1 cellular context compared by ENCODE assay signal in the genomic region with DNA sequence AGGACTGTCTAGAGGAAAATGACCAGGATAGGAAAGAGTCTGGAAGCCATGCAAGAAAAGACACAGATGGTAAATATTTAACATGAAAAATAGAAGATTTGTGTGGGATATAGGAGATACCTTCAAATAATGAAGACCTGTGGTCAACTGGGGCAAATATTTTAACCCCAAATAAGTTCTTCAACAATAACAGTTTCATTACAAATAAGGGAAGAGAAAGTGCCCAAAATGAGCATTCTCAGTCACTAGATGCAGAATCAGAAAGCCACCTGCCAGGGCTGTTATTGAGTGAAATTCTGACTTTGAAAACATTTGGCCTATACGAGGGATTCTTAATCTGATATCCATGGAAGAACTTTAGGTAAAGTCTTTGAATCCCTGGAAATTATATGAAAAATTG.
TF ChIP-seq lines count a peak whose summit lies in the region.

No MANE protein-coding gene starts in this region.

TF ChIP-seq in GM12878, 131 proteins besides CTCF, POLR2A, EP300 and RAD21 (continued from another document and continues in another):
- TF ChIP-seq, protein P1, sequence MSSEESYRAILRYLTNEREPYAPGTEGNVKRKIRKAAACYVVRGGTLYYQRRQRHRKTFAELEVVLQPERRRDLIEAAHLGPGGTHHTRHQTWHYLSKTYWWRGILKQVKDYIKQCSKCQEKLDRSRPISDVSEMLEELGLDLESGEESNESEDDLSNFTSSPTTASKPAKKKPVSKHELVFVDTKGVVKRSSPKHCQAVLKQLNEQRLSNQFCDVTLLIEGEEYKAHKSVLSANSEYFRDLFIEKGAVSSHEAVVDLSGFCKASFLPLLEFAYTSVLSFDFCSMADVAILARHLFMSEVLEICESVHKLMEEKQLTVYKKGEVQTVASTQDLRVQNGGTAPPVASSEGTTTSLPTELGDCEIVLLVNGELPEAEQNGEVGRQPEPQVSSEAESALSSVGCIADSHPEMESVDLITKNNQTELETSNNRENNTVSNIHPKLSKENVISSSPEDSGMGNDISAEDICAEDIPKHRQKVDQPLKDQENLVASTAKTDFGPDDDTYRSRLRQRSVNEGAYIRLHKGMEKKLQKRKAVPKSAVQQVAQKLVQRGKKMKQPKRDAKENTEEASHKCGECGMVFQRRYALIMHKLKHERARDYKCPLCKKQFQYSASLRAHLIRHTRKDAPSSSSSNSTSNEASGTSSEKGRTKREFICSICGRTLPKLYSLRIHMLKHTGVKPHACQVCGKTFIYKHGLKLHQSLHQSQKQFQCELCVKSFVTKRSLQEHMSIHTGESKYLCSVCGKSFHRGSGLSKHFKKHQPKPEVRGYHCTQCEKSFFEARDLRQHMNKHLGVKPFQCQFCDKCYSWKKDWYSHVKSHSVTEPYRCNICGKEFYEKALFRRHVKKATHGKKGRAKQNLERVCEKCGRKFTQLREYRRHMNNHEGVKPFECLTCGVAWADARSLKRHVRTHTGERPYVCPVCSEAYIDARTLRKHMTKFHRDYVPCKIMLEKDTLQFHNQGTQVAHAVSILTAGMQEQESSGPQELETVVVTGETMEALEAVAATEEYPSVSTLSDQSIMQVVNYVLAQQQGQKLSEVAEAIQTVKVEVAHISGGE (CRISPR knock-in tag; IDR thresholded peaks at IDR 0.05): no peak
- TF ChIP-seq YBX1 (IDR thresholded peaks at IDR 0.05) (no peak), ZNF207 (IDR thresholded peaks at IDR 0.05; ENCODE audit: borderline replicate concordance) (no peak), IKZF2 (IDR thresholded peaks at IDR 0.05) (peak; percentile 90), NFYA (IDR thresholded peaks at IDR 0.05; ENCODE audit: borderline replicate concordance, low read depth, low read length) (no peak), FOS (IDR thresholded peaks at IDR 0.05; ENCODE audit: borderline replicate concordance, extremely low read depth, insufficient read length) (no peak), LARP7 (IDR thresholded peaks at IDR 0.05) (no peak), SMARCA5 (IDR thresholded peaks at IDR 0.05) (0 out of 2 replicates have a peak, but pooled peaks have one; percentile 3), MXI1 (IDR thresholded peaks at IDR 0.05; ENCODE audit: low read depth, low read length) (no peak), SPI1 (IDR thresholded peaks at IDR 0.05; ENCODE audit: borderline replicate concordance, insufficient read depth, low read depth, low read length) (peak; percentile 89), NBN (IDR thresholded peaks at IDR 0.05) (no peak), BCL11A (IDR thresholded peaks at IDR 0.05; ENCODE audit: low read depth, low read length) (peak; percentile 85), BACH1 (IDR thresholded peaks at IDR 0.05; ENCODE audit: borderline replicate concordance) (peak; percentile 68; the same call in 1 of the 2 replicates), CHD1 (IDR thresholded peaks at IDR 0.05; ENCODE audit: low read depth, low read length) (no peak), SUZ12 (IDR thresholded peaks at IDR 0.05; ENCODE audit: unreplicated experiment) (no peak), CBX5 (IDR thresholded peaks at IDR 0.05; ENCODE audit: low read depth) (peak; percentile 74; the same call in 1 of the 2 replicates), NR2C2 (IDR thresholded peaks at IDR 0.05; ENCODE audit: borderline replicate concordance, control insufficient read depth, insufficient read length, low read depth) (no peak), NR2F1 (conservative IDR thresholded peaks at IDR 0.05) (peak; percentile 91), ZNF622 (IDR thresholded peaks at IDR 0.05) (no peak), HDAC2 (IDR thresholded peaks at IDR 0.05) (no peak), MEF2B (IDR thresholded peaks at IDR 0.05; ENCODE audit: partially characterized antibody, poor library complexity, severe bottlenecking) (peak; percentile 78), TAF1 (IDR thresholded peaks at IDR 0.05; ENCODE audit: borderline replicate concordance, low read depth, low read length) (no peak), RBBP5 (conservative IDR thresholded peaks at IDR 0.05) (no peak), MTA3 (IDR thresholded peaks at IDR 0.05; ENCODE audit: borderline replicate concordance, low read length) (peak; percentile 86; the same call in 1 of the 2 replicates)
- TF ChIP-seq, protein P2, sequence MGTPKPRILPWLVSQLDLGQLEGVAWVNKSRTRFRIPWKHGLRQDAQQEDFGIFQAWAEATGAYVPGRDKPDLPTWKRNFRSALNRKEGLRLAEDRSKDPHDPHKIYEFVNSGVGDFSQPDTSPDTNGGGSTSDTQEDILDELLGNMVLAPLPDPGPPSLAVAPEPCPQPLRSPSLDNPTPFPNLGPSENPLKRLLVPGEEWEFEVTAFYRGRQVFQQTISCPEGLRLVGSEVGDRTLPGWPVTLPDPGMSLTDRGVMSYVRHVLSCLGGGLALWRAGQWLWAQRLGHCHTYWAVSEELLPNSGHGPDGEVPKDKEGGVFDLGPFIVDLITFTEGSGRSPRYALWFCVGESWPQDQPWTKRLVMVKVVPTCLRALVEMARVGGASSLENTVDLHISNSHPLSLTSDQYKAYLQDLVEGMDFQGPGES (IDR thresholded peaks at IDR 0.05): no peak
- TF ChIP-seq, protein P3, sequence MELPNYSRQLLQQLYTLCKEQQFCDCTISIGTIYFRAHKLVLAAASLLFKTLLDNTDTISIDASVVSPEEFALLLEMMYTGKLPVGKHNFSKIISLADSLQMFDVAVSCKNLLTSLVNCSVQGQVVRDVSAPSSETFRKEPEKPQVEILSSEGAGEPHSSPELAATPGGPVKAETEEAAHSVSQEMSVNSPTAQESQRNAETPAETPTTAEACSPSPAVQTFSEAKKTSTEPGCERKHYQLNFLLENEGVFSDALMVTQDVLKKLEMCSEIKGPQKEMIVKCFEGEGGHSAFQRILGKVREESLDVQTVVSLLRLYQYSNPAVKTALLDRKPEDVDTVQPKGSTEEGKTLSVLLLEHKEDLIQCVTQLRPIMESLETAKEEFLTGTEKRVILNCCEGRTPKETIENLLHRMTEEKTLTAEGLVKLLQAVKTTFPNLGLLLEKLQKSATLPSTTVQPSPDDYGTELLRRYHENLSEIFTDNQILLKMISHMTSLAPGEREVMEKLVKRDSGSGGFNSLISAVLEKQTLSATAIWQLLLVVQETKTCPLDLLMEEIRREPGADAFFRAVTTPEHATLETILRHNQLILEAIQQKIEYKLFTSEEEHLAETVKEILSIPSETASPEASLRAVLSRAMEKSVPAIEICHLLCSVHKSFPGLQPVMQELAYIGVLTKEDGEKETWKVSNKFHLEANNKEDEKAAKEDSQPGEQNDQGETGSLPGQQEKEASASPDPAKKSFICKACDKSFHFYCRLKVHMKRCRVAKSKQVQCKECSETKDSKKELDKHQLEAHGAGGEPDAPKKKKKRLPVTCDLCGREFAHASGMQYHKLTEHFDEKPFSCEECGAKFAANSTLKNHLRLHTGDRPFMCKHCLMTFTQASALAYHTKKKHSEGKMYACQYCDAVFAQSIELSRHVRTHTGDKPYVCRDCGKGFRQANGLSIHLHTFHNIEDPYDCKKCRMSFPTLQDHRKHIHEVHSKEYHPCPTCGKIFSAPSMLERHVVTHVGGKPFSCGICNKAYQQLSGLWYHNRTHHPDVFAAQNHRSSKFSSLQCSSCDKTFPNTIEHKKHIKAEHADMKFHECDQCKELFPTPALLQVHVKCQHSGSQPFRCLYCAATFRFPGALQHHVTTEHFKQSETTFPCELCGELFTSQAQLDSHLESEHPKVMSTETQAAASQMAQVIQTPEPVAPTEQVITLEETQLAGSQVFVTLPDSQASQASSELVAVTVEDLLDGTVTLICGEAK (IDR thresholded peaks at IDR 0.05; ENCODE audit: borderline replicate concordance): no peak
- TF ChIP-seq, protein P4, sequence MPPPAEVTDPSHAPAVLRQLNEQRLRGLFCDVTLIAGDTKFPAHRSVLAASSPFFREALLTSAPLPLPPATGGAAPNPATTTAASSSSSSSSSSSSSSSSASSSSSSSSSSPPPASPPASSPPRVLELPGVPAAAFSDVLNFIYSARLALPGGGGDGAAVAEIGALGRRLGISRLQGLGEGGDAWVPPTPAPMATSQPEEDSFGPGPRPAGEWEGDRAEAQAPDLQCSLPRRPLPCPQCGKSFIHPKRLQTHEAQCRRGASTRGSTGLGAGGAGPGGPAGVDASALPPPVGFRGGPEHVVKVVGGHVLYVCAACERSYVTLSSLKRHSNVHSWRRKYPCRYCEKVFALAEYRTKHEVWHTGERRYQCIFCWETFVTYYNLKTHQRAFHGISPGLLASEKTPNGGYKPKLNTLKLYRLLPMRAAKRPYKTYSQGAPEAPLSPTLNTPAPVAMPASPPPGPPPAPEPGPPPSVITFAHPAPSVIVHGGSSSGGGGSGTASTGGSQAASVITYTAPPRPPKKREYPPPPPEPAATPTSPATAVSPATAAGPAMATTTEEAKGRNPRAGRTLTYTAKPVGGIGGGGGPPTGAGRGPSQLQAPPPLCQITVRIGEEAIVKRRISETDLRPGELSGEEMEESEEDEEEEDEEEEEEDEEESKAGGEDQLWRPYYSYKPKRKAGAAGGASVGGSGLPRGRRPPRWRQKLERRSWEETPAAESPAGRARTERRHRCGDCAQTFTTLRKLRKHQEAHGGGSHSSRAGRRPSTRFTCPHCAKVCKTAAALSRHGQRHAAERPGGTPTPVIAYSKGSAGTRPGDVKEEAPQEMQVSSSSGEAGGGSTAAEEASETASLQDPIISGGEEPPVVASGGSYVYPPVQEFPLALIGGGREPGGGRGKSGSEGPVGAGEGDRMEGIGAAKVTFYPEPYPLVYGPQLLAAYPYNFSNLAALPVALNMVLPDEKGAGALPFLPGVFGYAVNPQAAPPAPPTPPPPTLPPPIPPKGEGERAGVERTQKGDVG (CRISPR knock-in tag; IDR thresholded peaks at IDR 0.05): no peak
- TF ChIP-seq, protein P5, sequence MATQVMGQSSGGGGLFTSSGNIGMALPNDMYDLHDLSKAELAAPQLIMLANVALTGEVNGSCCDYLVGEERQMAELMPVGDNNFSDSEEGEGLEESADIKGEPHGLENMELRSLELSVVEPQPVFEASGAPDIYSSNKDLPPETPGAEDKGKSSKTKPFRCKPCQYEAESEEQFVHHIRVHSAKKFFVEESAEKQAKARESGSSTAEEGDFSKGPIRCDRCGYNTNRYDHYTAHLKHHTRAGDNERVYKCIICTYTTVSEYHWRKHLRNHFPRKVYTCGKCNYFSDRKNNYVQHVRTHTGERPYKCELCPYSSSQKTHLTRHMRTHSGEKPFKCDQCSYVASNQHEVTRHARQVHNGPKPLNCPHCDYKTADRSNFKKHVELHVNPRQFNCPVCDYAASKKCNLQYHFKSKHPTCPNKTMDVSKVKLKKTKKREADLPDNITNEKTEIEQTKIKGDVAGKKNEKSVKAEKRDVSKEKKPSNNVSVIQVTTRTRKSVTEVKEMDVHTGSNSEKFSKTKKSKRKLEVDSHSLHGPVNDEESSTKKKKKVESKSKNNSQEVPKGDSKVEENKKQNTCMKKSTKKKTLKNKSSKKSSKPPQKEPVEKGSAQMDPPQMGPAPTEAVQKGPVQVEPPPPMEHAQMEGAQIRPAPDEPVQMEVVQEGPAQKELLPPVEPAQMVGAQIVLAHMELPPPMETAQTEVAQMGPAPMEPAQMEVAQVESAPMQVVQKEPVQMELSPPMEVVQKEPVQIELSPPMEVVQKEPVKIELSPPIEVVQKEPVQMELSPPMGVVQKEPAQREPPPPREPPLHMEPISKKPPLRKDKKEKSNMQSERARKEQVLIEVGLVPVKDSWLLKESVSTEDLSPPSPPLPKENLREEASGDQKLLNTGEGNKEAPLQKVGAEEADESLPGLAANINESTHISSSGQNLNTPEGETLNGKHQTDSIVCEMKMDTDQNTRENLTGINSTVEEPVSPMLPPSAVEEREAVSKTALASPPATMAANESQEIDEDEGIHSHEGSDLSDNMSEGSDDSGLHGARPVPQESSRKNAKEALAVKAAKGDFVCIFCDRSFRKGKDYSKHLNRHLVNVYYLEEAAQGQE (IDR thresholded peaks at IDR 0.05; ENCODE audit: low read depth, low read length): no peak
- TF ChIP-seq, protein P6, sequence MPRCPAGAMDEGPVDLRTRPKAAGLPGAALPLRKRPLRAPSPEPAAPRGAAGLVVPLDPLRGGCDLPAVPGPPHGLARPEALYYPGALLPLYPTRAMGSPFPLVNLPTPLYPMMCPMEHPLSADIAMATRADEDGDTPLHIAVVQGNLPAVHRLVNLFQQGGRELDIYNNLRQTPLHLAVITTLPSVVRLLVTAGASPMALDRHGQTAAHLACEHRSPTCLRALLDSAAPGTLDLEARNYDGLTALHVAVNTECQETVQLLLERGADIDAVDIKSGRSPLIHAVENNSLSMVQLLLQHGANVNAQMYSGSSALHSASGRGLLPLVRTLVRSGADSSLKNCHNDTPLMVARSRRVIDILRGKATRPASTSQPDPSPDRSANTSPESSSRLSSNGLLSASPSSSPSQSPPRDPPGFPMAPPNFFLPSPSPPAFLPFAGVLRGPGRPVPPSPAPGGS (IDR thresholded peaks at IDR 0.05; ENCODE audit: borderline replicate concordance, insufficient read depth, low read depth, low read length, poor library complexity, severe bottlenecking): peak; percentile 40
- TF ChIP-seq, protein P7, sequence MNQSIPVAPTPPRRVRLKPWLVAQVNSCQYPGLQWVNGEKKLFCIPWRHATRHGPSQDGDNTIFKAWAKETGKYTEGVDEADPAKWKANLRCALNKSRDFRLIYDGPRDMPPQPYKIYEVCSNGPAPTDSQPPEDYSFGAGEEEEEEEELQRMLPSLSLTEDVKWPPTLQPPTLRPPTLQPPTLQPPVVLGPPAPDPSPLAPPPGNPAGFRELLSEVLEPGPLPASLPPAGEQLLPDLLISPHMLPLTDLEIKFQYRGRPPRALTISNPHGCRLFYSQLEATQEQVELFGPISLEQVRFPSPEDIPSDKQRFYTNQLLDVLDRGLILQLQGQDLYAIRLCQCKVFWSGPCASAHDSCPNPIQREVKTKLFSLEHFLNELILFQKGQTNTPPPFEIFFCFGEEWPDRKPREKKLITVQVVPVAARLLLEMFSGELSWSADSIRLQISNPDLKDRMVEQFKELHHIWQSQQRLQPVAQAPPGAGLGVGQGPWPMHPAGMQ (IDR thresholded peaks at IDR 0.05; ENCODE audit: borderline replicate concordance): no peak
- TF ChIP-seq, protein P8, sequence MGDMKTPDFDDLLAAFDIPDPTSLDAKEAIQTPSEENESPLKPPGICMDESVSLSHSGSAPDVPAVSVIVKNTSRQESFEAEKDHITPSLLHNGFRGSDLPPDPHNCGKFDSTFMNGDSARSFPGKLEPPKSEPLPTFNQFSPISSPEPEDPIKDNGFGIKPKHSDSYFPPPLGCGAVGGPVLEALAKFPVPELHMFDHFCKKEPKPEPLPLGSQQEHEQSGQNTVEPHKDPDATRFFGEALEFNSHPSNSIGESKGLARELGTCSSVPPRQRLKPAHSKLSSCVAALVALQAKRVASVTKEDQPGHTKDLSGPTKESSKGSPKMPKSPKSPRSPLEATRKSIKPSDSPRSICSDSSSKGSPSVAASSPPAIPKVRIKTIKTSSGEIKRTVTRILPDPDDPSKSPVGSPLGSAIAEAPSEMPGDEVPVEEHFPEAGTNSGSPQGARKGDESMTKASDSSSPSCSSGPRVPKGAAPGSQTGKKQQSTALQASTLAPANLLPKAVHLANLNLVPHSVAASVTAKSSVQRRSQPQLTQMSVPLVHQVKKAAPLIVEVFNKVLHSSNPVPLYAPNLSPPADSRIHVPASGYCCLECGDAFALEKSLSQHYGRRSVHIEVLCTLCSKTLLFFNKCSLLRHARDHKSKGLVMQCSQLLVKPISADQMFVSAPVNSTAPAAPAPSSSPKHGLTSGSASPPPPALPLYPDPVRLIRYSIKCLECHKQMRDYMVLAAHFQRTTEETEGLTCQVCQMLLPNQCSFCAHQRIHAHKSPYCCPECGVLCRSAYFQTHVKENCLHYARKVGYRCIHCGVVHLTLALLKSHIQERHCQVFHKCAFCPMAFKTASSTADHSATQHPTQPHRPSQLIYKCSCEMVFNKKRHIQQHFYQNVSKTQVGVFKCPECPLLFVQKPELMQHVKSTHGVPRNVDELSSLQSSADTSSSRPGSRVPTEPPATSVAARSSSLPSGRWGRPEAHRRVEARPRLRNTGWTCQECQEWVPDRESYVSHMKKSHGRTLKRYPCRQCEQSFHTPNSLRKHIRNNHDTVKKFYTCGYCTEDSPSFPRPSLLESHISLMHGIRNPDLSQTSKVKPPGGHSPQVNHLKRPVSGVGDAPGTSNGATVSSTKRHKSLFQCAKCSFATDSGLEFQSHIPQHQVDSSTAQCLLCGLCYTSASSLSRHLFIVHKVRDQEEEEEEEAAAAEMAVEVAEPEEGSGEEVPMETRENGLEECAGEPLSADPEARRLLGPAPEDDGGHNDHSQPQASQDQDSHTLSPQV (IDR thresholded peaks at IDR 0.05): peak; percentile 49; the same call in 1 of the 2 replicates
